In genomic region chr15:61421938-61422337, GRCh38 we compare ENCODE assay signal across 23 cellular contexts.
"Had no signal": no experiment of that assay in that cellular context is flagged by ENCODE, and none has a peak within 500 bp of the region (broad histone marks: within the 10 kb centered on the region; RNA-seq: fewer than 3 reads in every experiment).

No MANE protein-coding gene starts in this region.

- ATAC-seq: activated CD4-positive, alpha-beta T cell treated with anti-CD3 and anti-CD28 coated beads for 36 hours; activated T-helper 17 cell treated with anti-CD3 and anti-CD28 coated beads, Interleukin-2, amount 50 U/mL, for 72 hours; Right ventricle myocardium inferior; T-cell had no signal

- H2AFZ ChIP-seq: PC-9 had no signal

- H3K36me3 ChIP-seq: WERI-Rb-1 had no signal

- DNase-seq: activated CD4-positive, alpha-beta memory T cell treated with anti-CD3 and anti-CD28 coated beads, Interleukin-2, amount 10 ng/mL, durations not matched to agents 7 days and 5 days; activated CD4-positive, alpha-beta T cell treated with anti-CD3 and anti-CD28 coated beads for 36 hours; activated CD4-positive, alpha-beta T cell treated with anti-CD3 and anti-CD28 coated beads, Interleukin-2, amount 50 U/mL, for 1 hour; activated gamma-delta T cell; activated naive CD4-positive, alpha-beta T cell treated with anti-CD3 and anti-CD28 coated beads for 36 hours; activated T-cell treated with anti-CD3 and anti-CD28 coated beads for 4 hours; activated T-cell treated with anti-CD3 and anti-CD28 coated beads, Interleukin-2, amount 50 U/mL, for 48 hours; amygdala; KG1; MM.1S; NCI-H1105 treated with DMSO at 0.1 percent for 48 hours; NCI-H146; NCI-H1930; NCI-H510A treated with DMSO at 0.1 percent for 48 hours; NCI-H69; PC-9; T-cell; T-helper 2 cell; T1000; WERI-Rb-1 had no signal

- H3K4me3 ChIP-seq: PC-9, SK-N-MC had no signal

- H3K4me2 ChIP-seq: PC-9 had no signal

- H3K27ac ChIP-seq: PC-9, SK-N-MC, WERI-Rb-1 had no signal
